In the genomic region with DNA sequence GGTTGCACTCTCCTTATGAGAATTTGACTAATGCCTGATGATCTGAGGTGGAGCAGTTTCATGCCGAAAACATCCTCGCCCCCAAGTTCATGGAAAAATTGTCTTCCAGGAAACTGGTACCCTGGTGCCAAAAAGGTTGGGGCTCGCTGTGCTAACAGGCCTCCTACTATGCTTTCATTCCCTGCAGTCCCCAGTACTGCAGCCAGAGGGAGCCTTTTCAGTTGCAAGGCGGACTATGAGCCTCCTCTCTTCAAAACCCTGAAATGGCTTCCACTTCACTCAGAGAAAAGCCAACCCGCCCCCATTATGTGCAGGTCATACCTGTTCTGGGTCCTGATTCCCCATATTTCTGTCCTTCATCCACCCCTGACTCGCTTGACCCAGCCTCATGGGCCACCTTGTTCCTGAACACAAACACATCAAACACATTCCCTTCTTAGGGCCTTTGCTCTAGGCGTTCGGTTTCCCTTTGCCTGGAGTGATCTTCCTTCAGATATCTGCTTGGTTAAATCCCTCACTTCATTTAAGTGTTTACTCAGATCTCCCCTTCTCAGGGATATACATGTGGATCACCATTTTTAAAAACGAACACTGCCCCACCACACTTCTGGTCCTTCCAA, we compare ENCODE assay signal across 8 cellular contexts.
DNase-seq lines count a peak whose midpoint lies in the region; ATAC-seq, FAIRE-seq and TF ChIP-seq lines count a peak whose summit lies in the region.

No MANE protein-coding gene starts in this region.

- H3K27ac ChIP-seq in OCI-LY7 (ENCODE audit: low read depth, low read length, poor library complexity, severe bottlenecking) (no peak overlapping the region), endothelial cell of umbilical vein (ENCODE audit: insufficient read depth, low read depth, low read length) (no peak overlapping the region)

- no peaks in the 10 kb centered on the region for H4K20me1 ChIP-seq in OCI-LY7 (ENCODE audit: insufficient read depth, low read length)
- no peaks in the 10 kb centered on the region for H4K20me1 ChIP-seq in endothelial cell of umbilical vein (replicated peaks; ENCODE audit: control insufficient read depth, extremely low read depth, insufficient read depth, low read length)

- H3K4me1 ChIP-seq in OCI-LY7 (ENCODE audit: insufficient read depth, low read length, poor library complexity, severe bottlenecking) (no peaks in the 10 kb centered on the region), endothelial cell of umbilical vein (ENCODE audit: control insufficient read depth, extremely low read depth, insufficient read depth, low read length) (no peaks in the 10 kb centered on the region)

- H3K9me2 ChIP-seq in OCI-LY7 (ENCODE audit: insufficient read depth, low read length): no peaks in the 10 kb centered on the region

- ATAC-seq in HG02970 (IDR thresholded peaks at IDR 0.05; ENCODE audit: low FRiP score, unreplicated experiment): no peak
- no peak for ATAC-seq in GM19467 (IDR thresholded peaks at IDR 0.05; ENCODE audit: unreplicated experiment)

- intact Hi-C loops in OCI-LY7 (cut with micrococcal nuclease; ENCODE audit: unreplicated experiment) (no loop called here), endothelial cell of umbilical vein (cut with micrococcal nuclease) (loop anchor here (5.0 to 10.0 kb wide), 3 partner anchors 355 to 1303 kb away; no protein-coding TSS in a partner anchor)

- no peaks in the 10 kb centered on the region for H3K79me2 ChIP-seq in OCI-LY7 (ENCODE audit: insufficient read depth, low read depth, low read length)
- no peaks in the 10 kb centered on the region for H3K79me2 ChIP-seq in endothelial cell of umbilical vein (ENCODE audit: control insufficient read depth, insufficient read depth, low read length)

- no peak for TF ChIP-seq POLR2A in endothelial cell of umbilical vein (IDR thresholded peaks at IDR 0.05; ENCODE audit: low read depth, low read length)

- H2AFZ ChIP-seq in OCI-LY7 (ENCODE audit: low read length) (no peak overlapping the region), endothelial cell of umbilical vein (ENCODE audit: low read depth, low read length) (no peak overlapping the region)

- H3K4me2 ChIP-seq in OCI-LY7 (ENCODE audit: low read length) (no peak overlapping the region), endothelial cell of umbilical vein (ENCODE audit: insufficient read depth, low read length) (no peak overlapping the region)

- no peaks in the 10 kb centered on the region for H3K9me1 ChIP-seq in endothelial cell of umbilical vein (replicated peaks; ENCODE audit: control insufficient read depth, extremely low read depth, insufficient read depth, low read length)

- peaks cover 0 to 10% of the 10 kb centered on the region in 2 experiments for H3K27me3 ChIP-seq in endothelial cell of umbilical vein (ENCODE audit: control insufficient read depth in 2 of 2, insufficient read depth in 2 of 2, low read length in 2 of 2)

- dilution Hi-C loops in endothelial cell of umbilical vein (cut with MboI; ENCODE audit: extremely low pct_ligation_motif_present, low sequenced_read_pairs): no loop called here

- CTCF ChIA-PET in OCI-LY7 (lab: Charles Lee; ENCODE audit: unreplicated experiment) (no interaction called here), endothelial cell of umbilical vein (lab: Charles Lee) (no interaction called here)

- peak; percentile 79 for TF ChIP-seq CTCF in OCI-LY7 (conservative IDR thresholded peaks at IDR 0.05; ENCODE audit: low read length)
- peak; percentile 66 to 70 for TF ChIP-seq CTCF in endothelial cell of umbilical vein (IDR thresholded peaks at IDR 0.05; ENCODE audit: extremely low read depth in 1 of 2, insufficient read depth in 1 of 2, low read depth in 1 of 2, low read length in 2 of 2)

- no peak for FAIRE-seq in endothelial cell of umbilical vein (lab: Jason Lieb, UNC)
- no peak for FAIRE-seq in frontal cortex (lab: Jason Lieb, UNC)

- H3K4me3 ChIP-seq in OCI-LY7 (ENCODE audit: low read depth, low read length, poor library complexity, severe bottlenecking) (no peak overlapping the region), endothelial cell of umbilical vein (replicated peaks in 1 of 3; ENCODE audit: insufficient read depth in 1 of 3, low read depth in 1 of 3, low read length in 3 of 3) (no peak overlapping the region)

- POLR2A ChIA-PET in OCI-LY7 (lab: Charles Lee) (interaction anchor here (0.6 kb wide), 2 partner anchors 38 to 68 kb away, joined by 3 read pairs; no protein-coding TSS in a partner anchor), endothelial cell of umbilical vein (lab: Charles Lee) (no interaction called here)

- H3K36me3 ChIP-seq in OCI-LY7 (ENCODE audit: insufficient read depth, low read length): no peaks in the 10 kb centered on the region
- H3K36me3 ChIP-seq in endothelial cell of umbilical vein (ENCODE audit: control insufficient read depth in 2 of 2, extremely low read depth in 1 of 2, insufficient read depth in 2 of 2, low read length in 2 of 2): no peaks in the 10 kb centered on the region

- peak; percentile 59 for DNase-seq in activated CD8-positive, alpha-beta memory T cell treated with anti-CD3 and anti-CD28 coated beads for 24 hours
- no peak for DNase-seq in activated CD8-positive, alpha-beta memory T cell treated with anti-CD3 and anti-CD28 coated beads, Interleukin-2, amount 50 U/mL, for 4 hours
- DNase-seq in OCI-LY7 (ENCODE audit: low spot score) (peak; percentile 29), endothelial cell of umbilical vein (ENCODE audit: low read depth, low spot score) (peak; percentile 3), frontal cortex (ENCODE audit: low spot score in 2 of 2) (no peak)
- DNase-seq in stimulated activated CD4-positive, alpha-beta T cell treated with anti-CD3 and anti-CD28 coated beads, Interleukin-4, amount 100 ng/mL, for 48 hours (ENCODE audit: low read depth in 2 of 2): peak; percentile 4 to 14

- no TSS peak for BruUV-seq in OCI-LY7 (replicated peaks; lab: Mats Ljungman, UMichigan)
- no TSS peak for BruUV-seq in endothelial cell of umbilical vein (replicated peaks; lab: Mats Ljungman, UMichigan)

- H3K9ac ChIP-seq in endothelial cell of umbilical vein (replicated peaks; ENCODE audit: extremely low read depth, insufficient read depth, low read length): no peak overlapping the region

- no peaks in the 10 kb centered on the region for H3K9me3 ChIP-seq in OCI-LY7 (ENCODE audit: low read length)
- H3K9me3 ChIP-seq in endothelial cell of umbilical vein (replicated peaks; ENCODE audit: control insufficient read depth, insufficient read depth, low read length): no peaks in the 10 kb centered on the region

TF ChIP-seq in endothelial cell of umbilical vein, 7 proteins besides CTCF, POLR2A, EP300 and RAD21:
- no peak for TF ChIP-seq JUN (IDR thresholded peaks at IDR 0.05; ENCODE audit: borderline replicate concordance, insufficient read depth, insufficient read length, low read depth)
- TF ChIP-seq, protein P1, sequence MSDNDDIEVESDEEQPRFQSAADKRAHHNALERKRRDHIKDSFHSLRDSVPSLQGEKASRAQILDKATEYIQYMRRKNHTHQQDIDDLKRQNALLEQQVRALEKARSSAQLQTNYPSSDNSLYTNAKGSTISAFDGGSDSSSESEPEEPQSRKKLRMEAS (IDR thresholded peaks at IDR 0.05; ENCODE audit: insufficient read depth, insufficient read length): no peak
- TF ChIP-seq FOS (IDR thresholded peaks at IDR 0.05; ENCODE audit: borderline replicate concordance, insufficient read depth, low read length): no peak
- no peak for TF ChIP-seq EZH2 (IDR thresholded peaks at IDR 0.05; ENCODE audit: borderline replicate concordance, low read depth, low read length, severe bottlenecking)
- no peak for TF ChIP-seq MYC (IDR thresholded peaks at IDR 0.05; ENCODE audit: low read depth, low read length)
- no peak for TF ChIP-seq GATA2 (IDR thresholded peaks at IDR 0.05; ENCODE audit: insufficient read depth, insufficient read length, low read depth, low read length)
- TF ChIP-seq POLR2AphosphoS5 (IDR thresholded peaks at IDR 0.05; ENCODE audit: insufficient read depth, low read depth, low read length): no peak
TF ChIP-seq in endothelial cell of umbilical vein: peak in this region for 0.

Comparison
In these comparisons a context has a peak if more than half of its experiments do, and no peak if none do; other contexts are left out.
1. DNase-seq: peak in activated CD8-positive, alpha-beta memory T cell treated with anti-CD3 and anti-CD28 coated beads for 24 hours (single experiment), OCI-LY7 (single experiment), endothelial cell of umbilical vein (single experiment) and stimulated activated CD4-positive, alpha-beta T cell treated with anti-CD3 and anti-CD28 coated beads, Interleukin-4, amount 100 ng/mL, for 48 hours (2 of 2); none in activated CD8-positive, alpha-beta memory T cell treated with anti-CD3 and anti-CD28 coated beads, Interleukin-2, amount 50 U/mL, for 4 hours (single experiment) and frontal cortex (0 of 2).